21 cellular contexts compared by ENCODE assay signal in the genomic region with DNA sequence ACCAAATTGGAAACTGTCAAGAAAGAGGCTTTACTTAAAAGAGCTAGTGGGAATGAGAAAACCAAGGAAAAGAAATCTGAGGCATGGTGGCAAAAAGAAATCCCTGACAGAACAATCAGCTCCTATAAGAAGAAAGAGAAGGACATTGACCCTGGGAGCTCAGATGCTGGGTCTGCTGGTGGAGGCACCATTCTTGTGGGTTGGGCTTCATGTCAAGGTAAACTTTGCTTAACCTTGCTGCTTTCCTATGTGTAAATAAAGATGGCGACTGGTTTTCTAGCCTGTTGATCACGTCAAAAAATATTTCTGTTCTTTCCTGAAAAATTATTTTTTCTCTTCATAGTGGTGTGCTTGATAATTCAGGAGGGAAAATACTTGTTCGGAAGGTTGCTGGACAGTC. TPM values are rescaled to one million over a fixed set of nuclear protein-coding genes. Genes with fewer than 3 reads are reported as not detected.
DNase-seq lines count a peak whose midpoint lies in the region; ATAC-seq, FAIRE-seq and TF ChIP-seq lines count a peak whose summit lies in the region.
"Had no signal": no experiment of that assay in that cellular context is flagged by ENCODE, and none has a peak within 500 bp of the region (broad histone marks: within the 10 kb centered on the region; RNA-seq: fewer than 3 reads in every experiment).

No MANE protein-coding gene starts in this region.

- no peak overlapping the region for H2AFZ ChIP-seq in endothelial cell of umbilical vein (ENCODE audit: low read depth, low read length)

- no peaks in the 10 kb centered on the region for H4K20me1 ChIP-seq in endothelial cell of umbilical vein (replicated peaks; ENCODE audit: control insufficient read depth, extremely low read depth, insufficient read depth, low read length)

- H3K36me3 ChIP-seq in HUES48 (ENCODE audit: control insufficient read depth, insufficient read depth, low read length) = no peaks in the 10 kb centered on the region
- no peaks in the 10 kb centered on the region for H3K36me3 ChIP-seq in endothelial cell of umbilical vein (ENCODE audit: control insufficient read depth in 2 of 2, extremely low read depth in 1 of 2, insufficient read depth in 2 of 2, low read length in 2 of 2)

- peak; percentile 15 for FAIRE-seq in endothelial cell of umbilical vein (lab: Jason Lieb, UNC)
- FAIRE-seq: GM12891, GM18507 had no signal

- peak overlapping the region; percentile 98 for H3K27ac Mint-ChIP-seq in WTC11
- H3K27ac Mint-ChIP-seq: CD4-positive, alpha-beta memory T cell had no signal

- POLR2A ChIA-PET in WTC11 (lab: Charles Lee) = no interaction called here
- POLR2A ChIA-PET in endothelial cell of umbilical vein (lab: Charles Lee) = no interaction called here

- DNase-seq in WTC11 (ENCODE audit: low spot score) (no peak), endothelial cell of umbilical vein (ENCODE audit: low read depth, low spot score) (no peak), omental fat pad (ENCODE audit: low spot score) (no peak)
- DNase-seq: C1 segment of cervical spinal cord; Calu3; CD4-positive, alpha-beta memory T cell; COR-L47; DMS53; DMS79 treated with DMSO at 0.1 percent for 48 hours; GF-D8; GOT3; H7; HCEC 1CT had no signal

- H3K4me1 ChIP-seq in HUES48 (ENCODE audit: control insufficient read depth, insufficient read depth, low read length) (peaks cover 33% of the 10 kb centered on the region), endothelial cell of umbilical vein (ENCODE audit: control insufficient read depth, extremely low read depth, insufficient read depth, low read length) (peaks cover 6% of the 10 kb centered on the region)

- TF ChIP-seq CTCF in WTC11 (IDR thresholded peaks at IDR 0.05) (no peak), endothelial cell of umbilical vein (IDR thresholded peaks at IDR 0.05; ENCODE audit: extremely low read depth in 1 of 2, insufficient read depth in 1 of 2, low read depth in 1 of 2, low read length in 2 of 2) (no peak), omental fat pad (IDR thresholded peaks at IDR 0.05) (no peak)

- no TSS peak for BruUV-seq in endothelial cell of umbilical vein (replicated peaks; lab: Mats Ljungman, UMichigan)

- H3K27ac ChIP-seq in HUES48 (ENCODE audit: low read depth, low read length) (peak overlapping the region; percentile 87), endothelial cell of umbilical vein (ENCODE audit: insufficient read depth, low read depth, low read length) (no peak overlapping the region)

- H3K9me1 ChIP-seq in endothelial cell of umbilical vein (replicated peaks; ENCODE audit: control insufficient read depth, extremely low read depth, insufficient read depth, low read length) = no peaks in the 10 kb centered on the region

- H3K9me3 Mint-ChIP-seq in WTC11 = 0 out of 2 replicates have a peak, but pooled peaks cover 6% of the 10 kb centered on the region
- H3K9me3 Mint-ChIP-seq: CD4-positive, alpha-beta memory T cell had no signal

- CTCF ChIA-PET in WTC11 (lab: Charles Lee) = interaction anchor here (0.5 to 2.6 kb wide), 2 partner anchors 16 to 203 kb away, joined by 6 to 16 read pairs; no protein-coding TSS in a partner anchor
- CTCF ChIA-PET in endothelial cell of umbilical vein (lab: Charles Lee) = interaction anchor here (0.9 to 1.2 kb wide), 2 partner anchors 16 to 30 kb away, joined by 3 to 6 read pairs; no protein-coding TSS in a partner anchor

- H3K9ac ChIP-seq in HUES48 (ENCODE audit: low read depth, low read length) = no peak overlapping the region
- no peak overlapping the region for H3K9ac ChIP-seq in endothelial cell of umbilical vein (replicated peaks; ENCODE audit: extremely low read depth, insufficient read depth, low read length)

- TF ChIP-seq POLR2A in endothelial cell of umbilical vein (IDR thresholded peaks at IDR 0.05; ENCODE audit: low read depth, low read length) = no peak

- H3K79me2 ChIP-seq in endothelial cell of umbilical vein (ENCODE audit: control insufficient read depth, insufficient read depth, low read length) = no peaks in the 10 kb centered on the region

- H3K4me3 ChIP-seq in HUES48 (ENCODE audit: low read depth, low read length) (no peak overlapping the region), endothelial cell of umbilical vein (replicated peaks in 1 of 3; ENCODE audit: insufficient read depth in 1 of 3, low read depth in 1 of 3, low read length in 3 of 3) (no peak overlapping the region)

- ATAC-seq in WTC11 = no peak
- no peak for ATAC-seq in omental fat pad (ENCODE audit: low FRiP score)
- ATAC-seq in HG02678 (IDR thresholded peaks at IDR 0.05; ENCODE audit: unreplicated experiment) = no peak
- ATAC-seq in HG02798 (IDR thresholded peaks at IDR 0.05; ENCODE audit: poor library complexity, unreplicated experiment) = no peak

- H3K27me3 ChIP-seq in HUES48 (ENCODE audit: control insufficient read depth, insufficient read depth, low read length) (no peaks in the 10 kb centered on the region), endothelial cell of umbilical vein (ENCODE audit: control insufficient read depth in 2 of 2, insufficient read depth in 2 of 2, low read length in 2 of 2) (no peaks in the 10 kb centered on the region)

- intact Hi-C loops in endothelial cell of umbilical vein (cut with micrococcal nuclease) = no loop called here

- dilution Hi-C loops in endothelial cell of umbilical vein (cut with MboI; ENCODE audit: extremely low pct_ligation_motif_present, low sequenced_read_pairs) = no loop called here

- H3K27me3 Mint-ChIP-seq in WTC11 (ENCODE audit: low read depth) = peaks cover 5% of the 10 kb centered on the region; the same call in 1 of the 2 replicates

- H3K36me3 Mint-ChIP-seq in WTC11 = no peaks in the 10 kb centered on the region
- H3K36me3 Mint-ChIP-seq: CD4-positive, alpha-beta memory T cell had no signal

- no peaks in the 10 kb centered on the region for H3K9me3 ChIP-seq in HUES48 (ENCODE audit: control insufficient read depth, insufficient read depth, low read length)
- H3K9me3 ChIP-seq in endothelial cell of umbilical vein (replicated peaks; ENCODE audit: control insufficient read depth, insufficient read depth, low read length) = no peaks in the 10 kb centered on the region

- H3K4me2 ChIP-seq in endothelial cell of umbilical vein (ENCODE audit: insufficient read depth, low read length) = no peak overlapping the region

- peaks cover 55% of the 10 kb centered on the region for H3K4me1 Mint-ChIP-seq in WTC11
- H3K4me1 Mint-ChIP-seq: CD4-positive, alpha-beta memory T cell had no signal

- no peak overlapping the region for H3K4me3 Mint-ChIP-seq in WTC11
- H3K4me3 Mint-ChIP-seq: CD4-positive, alpha-beta memory T cell had no signal

TF ChIP-seq in WTC11, 78 proteins besides CTCF, POLR2A, EP300 and RAD21 (continues in another document):
- TF ChIP-seq, protein P1, sequence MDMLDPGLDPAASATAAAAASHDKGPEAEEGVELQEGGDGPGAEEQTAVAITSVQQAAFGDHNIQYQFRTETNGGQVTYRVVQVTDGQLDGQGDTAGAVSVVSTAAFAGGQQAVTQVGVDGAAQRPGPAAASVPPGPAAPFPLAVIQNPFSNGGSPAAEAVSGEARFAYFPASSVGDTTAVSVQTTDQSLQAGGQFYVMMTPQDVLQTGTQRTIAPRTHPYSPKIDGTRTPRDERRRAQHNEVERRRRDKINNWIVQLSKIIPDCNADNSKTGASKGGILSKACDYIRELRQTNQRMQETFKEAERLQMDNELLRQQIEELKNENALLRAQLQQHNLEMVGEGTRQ (CRISPR knock-in tag; IDR thresholded peaks at IDR 0.05) = no peak
- TF ChIP-seq SMAD4 (CRISPR knock-in tag; IDR thresholded peaks at IDR 0.05) = no peak
- TF ChIP-seq OVOL2 (CRISPR knock-in tag; IDR thresholded peaks at IDR 0.05; ENCODE audit: borderline replicate concordance) = no peak
- TF ChIP-seq JUN (CRISPR knock-in tag; IDR thresholded peaks at IDR 0.05) = no peak

TF ChIP-seq in endothelial cell of umbilical vein, 7 proteins besides CTCF, POLR2A, EP300 and RAD21:
- no peak for TF ChIP-seq FOS (IDR thresholded peaks at IDR 0.05; ENCODE audit: borderline replicate concordance, insufficient read depth, low read length)
- TF ChIP-seq EZH2 (IDR thresholded peaks at IDR 0.05; ENCODE audit: borderline replicate concordance, low read depth, low read length, severe bottlenecking) = no peak
- TF ChIP-seq, protein P2, sequence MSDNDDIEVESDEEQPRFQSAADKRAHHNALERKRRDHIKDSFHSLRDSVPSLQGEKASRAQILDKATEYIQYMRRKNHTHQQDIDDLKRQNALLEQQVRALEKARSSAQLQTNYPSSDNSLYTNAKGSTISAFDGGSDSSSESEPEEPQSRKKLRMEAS (IDR thresholded peaks at IDR 0.05; ENCODE audit: insufficient read depth, insufficient read length) = no peak
- no peak for TF ChIP-seq JUN (IDR thresholded peaks at IDR 0.05; ENCODE audit: borderline replicate concordance, insufficient read depth, insufficient read length, low read depth)
- no peak for TF ChIP-seq GATA2 (IDR thresholded peaks at IDR 0.05; ENCODE audit: insufficient read depth, insufficient read length, low read depth, low read length)
- TF ChIP-seq MYC (IDR thresholded peaks at IDR 0.05; ENCODE audit: low read depth, low read length) = no peak
- no peak for TF ChIP-seq POLR2AphosphoS5 (IDR thresholded peaks at IDR 0.05; ENCODE audit: insufficient read depth, low read depth, low read length)
TF ChIP-seq in endothelial cell of umbilical vein: peak in this region for 0.

RNA-seq across cellular contexts. Expression of a gene that starts 58.1 kb away (rescaled TPM):
- total RNA-seq in WTC11 (2021) (0.11 to 0.46 TPM (median 0.27 TPM) in 3 replicates), endothelial cell of umbilical vein (0.48 and 0.88 TPM in 2 replicates), omental fat pad (10 to 100 TPM; 10.2 to 36.4 (median 19.8) TPM)
- 0.38 and 0.54 TPM in 2 replicates for polyA plus RNA-seq in endothelial cell of umbilical vein
- polyA plus RNA-seq in endothelial cell of umbilical vein (2011; cell fraction: cytosol; rRNA removed) = 0.58 and 0.61 TPM in 2 replicates
- polyA plus RNA-seq in endothelial cell of umbilical vein (2011; cell fraction: nucleus; rRNA removed) = 0.27 and 0.75 TPM in 2 replicates
- 0.51 and 0.67 TPM in 2 replicates for polyA plus RNA-seq in endothelial cell of umbilical vein (2012)
- polyA minus RNA-seq in endothelial cell of umbilical vein = not detected in 2 replicates
- not detected for polyA minus RNA-seq in endothelial cell of umbilical vein (2011; cell fraction: cytosol; rRNA and poly(A)+ RNA removed)
- 0.29 and 0.48 TPM in 2 replicates for polyA minus RNA-seq in endothelial cell of umbilical vein (2011; cell fraction: nucleus; rRNA and poly(A)+ RNA removed)
- total RNA-seq: A673; Calu3; CD4-positive, alpha-beta memory T cell; Daoy; G401; H7 had no signal
- polyA plus RNA-seq: CD4-positive, alpha-beta memory T cell had no signal
